ENCODE assay signal across 1 cellular context in genomic region chr15:75903331-75904240, GRCh38.
TF ChIP-seq lines count a peak whose summit lies in the region.

Gene FBXO22 (plus strand): TSS chr15:75903878. CDS start chr15:75903964, 86 bp downstream.

TF ChIP-seq in HepG2, 621 proteins besides CTCF, POLR2A, EP300 and RAD21 (continued from another document and continues in another):
- TF ChIP-seq THAP8 (CRISPR knock-in tag; IDR thresholded peaks at IDR 0.05; ENCODE audit: borderline replicate concordance) = no peak
- peak; percentile 32; the same call in 1 of the 2 replicates for TF ChIP-seq ZNF276 (CRISPR knock-in tag; IDR thresholded peaks at IDR 0.05; ENCODE audit: low read depth)
- TF ChIP-seq PLSCR1 (CRISPR knock-in tag; IDR thresholded peaks at IDR 0.05; ENCODE audit: borderline replicate concordance) = no peak
- TF ChIP-seq CENPX (CRISPR knock-in tag; IDR thresholded peaks at IDR 0.05) = no peak
- no peak for TF ChIP-seq ZNF253 (CRISPR knock-in tag; IDR thresholded peaks at IDR 0.05; ENCODE audit: borderline replicate concordance)
- 0 out of 2 replicates have a peak, but pooled peaks have one; percentile 70 for TF ChIP-seq ZBTB20 (CRISPR knock-in tag; IDR thresholded peaks at IDR 0.05; ENCODE audit: borderline replicate concordance, low read depth)
- peak; percentile 77 for TF ChIP-seq ATF3 (CRISPR knock-in tag; IDR thresholded peaks at IDR 0.05)
- no peak for TF ChIP-seq ZSCAN5A (CRISPR knock-in tag; IDR thresholded peaks at IDR 0.05; ENCODE audit: borderline replicate concordance)
- TF ChIP-seq KLF11 (CRISPR knock-in tag; IDR thresholded peaks at IDR 0.05) = no peak
- TF ChIP-seq TCF7 (IDR thresholded peaks at IDR 0.05; ENCODE audit: low read depth) = no peak
- no peak for TF ChIP-seq CHD4 (IDR thresholded peaks at IDR 0.05; ENCODE audit: borderline replicate concordance, low read length)
- peak; percentile 61; the same call in 1 of the 2 replicates for TF ChIP-seq SNAPC2 (CRISPR knock-in tag; IDR thresholded peaks at IDR 0.05)
- no peak for TF ChIP-seq MYNN (CRISPR knock-in tag; IDR thresholded peaks at IDR 0.05; ENCODE audit: low read depth)
- TF ChIP-seq FOXP1 (IDR thresholded peaks at IDR 0.05) = no peak
- no peak for TF ChIP-seq FOXP1 (CRISPR knock-in tag; IDR thresholded peaks at IDR 0.05)
- TF ChIP-seq TFDP1 (CRISPR knock-in tag; IDR thresholded peaks at IDR 0.05; ENCODE audit: borderline replicate concordance) = peak; percentile 58; the same call in 1 of the 2 replicates
- no peak for TF ChIP-seq SOX6 (IDR thresholded peaks at IDR 0.05)
- peak; percentile 65 for TF ChIP-seq SOX6 (CRISPR knock-in tag; IDR thresholded peaks at IDR 0.05)
- TF ChIP-seq HNRNPH1 (optimal IDR thresholded peaks at IDR 0.05; ENCODE audit: low read depth, low read length) = no peak
- TF ChIP-seq ZNF354B (CRISPR knock-in tag; IDR thresholded peaks at IDR 0.05) = peak; percentile 48; the same call in 1 of the 2 replicates
- TF ChIP-seq ZBTB49 (CRISPR knock-in tag; IDR thresholded peaks at IDR 0.05; ENCODE audit: borderline replicate concordance) = no peak
- TF ChIP-seq PPARG (CRISPR knock-in tag; conservative IDR thresholded peaks at IDR 0.05) = no peak
- TF ChIP-seq ZNF329 (CRISPR knock-in tag; IDR thresholded peaks at IDR 0.05; ENCODE audit: low read depth) = peak; percentile 38; the same call in 1 of the 2 replicates
- TF ChIP-seq ZSCAN25 (CRISPR knock-in tag; IDR thresholded peaks at IDR 0.05) = peak; percentile 61; the same call in 1 of the 2 replicates
- TF ChIP-seq ZNF691 (CRISPR knock-in tag; IDR thresholded peaks at IDR 0.05; ENCODE audit: borderline replicate concordance, low read depth) = peak; percentile 80
- no peak; the same call in 1 of the 2 replicates for TF ChIP-seq ZNF616 (CRISPR knock-in tag; IDR thresholded peaks at IDR 0.05; ENCODE audit: low read depth)
- TF ChIP-seq GABPA (IDR thresholded peaks at IDR 0.05; ENCODE audit: low read depth, low read length) = peak; percentile 92
- peak; percentile 96 for TF ChIP-seq GABPA (CRISPR knock-in tag; IDR thresholded peaks at IDR 0.05; ENCODE audit: low read depth)
- TF ChIP-seq FOXA3 (CRISPR knock-in tag; IDR thresholded peaks at IDR 0.05) = peak; percentile 73
- TF ChIP-seq GLMP (CRISPR knock-in tag; IDR thresholded peaks at IDR 0.05; ENCODE audit: borderline replicate concordance) = no peak
- no peak for TF ChIP-seq MLLT10 (CRISPR knock-in tag; IDR thresholded peaks at IDR 0.05)
- TF ChIP-seq SMAD9 (CRISPR knock-in tag; IDR thresholded peaks at IDR 0.05) = 0 out of 2 replicates have a peak, but pooled peaks have one; percentile 47
- TF ChIP-seq HNF4G (IDR thresholded peaks at IDR 0.05; ENCODE audit: borderline replicate concordance, low read depth, low read length) = no peak
- no peak for TF ChIP-seq HNF4G (CRISPR knock-in tag; IDR thresholded peaks at IDR 0.05; ENCODE audit: borderline replicate concordance, low read depth)
- no peak; the same call in 1 of the 2 replicates for TF ChIP-seq ZNF776 (CRISPR knock-in tag; IDR thresholded peaks at IDR 0.05)
- TF ChIP-seq NBN (conservative IDR thresholded peaks at IDR 0.05) = no peak
- TF ChIP-seq ZNF275 (CRISPR knock-in tag; IDR thresholded peaks at IDR 0.05; ENCODE audit: borderline replicate concordance) = peak; percentile 87
- peak; percentile 67 for TF ChIP-seq CREM (IDR thresholded peaks at IDR 0.05)
- 0 out of 2 replicates have a peak, but pooled peaks have one; percentile 19 for TF ChIP-seq CREM (CRISPR knock-in tag; IDR thresholded peaks at IDR 0.05)
- peak; percentile 23; the same call in 1 of the 2 replicates for TF ChIP-seq ZNF816 (CRISPR knock-in tag; IDR thresholded peaks at IDR 0.05; ENCODE audit: borderline replicate concordance)
- TF ChIP-seq ZNF879 (CRISPR knock-in tag; IDR thresholded peaks at IDR 0.05) = no peak
- peak; percentile 89 for TF ChIP-seq XRCC5 (optimal IDR thresholded peaks at IDR 0.05; ENCODE audit: low read length)
- TF ChIP-seq JDP2 (CRISPR knock-in tag; IDR thresholded peaks at IDR 0.05; ENCODE audit: borderline replicate concordance) = no peak
- TF ChIP-seq MXD4 (CRISPR knock-in tag; IDR thresholded peaks at IDR 0.05) = peak; percentile 77; the same call in 1 of the 2 replicates
- TF ChIP-seq ZNF225 (CRISPR knock-in tag; IDR thresholded peaks at IDR 0.05) = peak; percentile 35; the same call in 1 of the 2 replicates
- TF ChIP-seq SNAPC5 (CRISPR knock-in tag; IDR thresholded peaks at IDR 0.05; ENCODE audit: borderline replicate concordance) = peak; percentile 71; the same call in 1 of the 2 replicates
- peak; percentile 74 for TF ChIP-seq XBP1 (CRISPR knock-in tag; IDR thresholded peaks at IDR 0.05)
- TF ChIP-seq KAT8 (CRISPR knock-in tag; IDR thresholded peaks at IDR 0.05) = peak; percentile 94
- TF ChIP-seq ZNF282 (IDR thresholded peaks at IDR 0.05; ENCODE audit: partially characterized antibody) = no peak
- no peak for TF ChIP-seq ATF5 (CRISPR knock-in tag; IDR thresholded peaks at IDR 0.05; ENCODE audit: low read depth)
- peak; percentile 16; the same call in 1 of the 2 replicates for TF ChIP-seq SIX4 (CRISPR knock-in tag; IDR thresholded peaks at IDR 0.05)
- TF ChIP-seq POGK (CRISPR knock-in tag; conservative IDR thresholded peaks at IDR 0.05) = peak; percentile 56; the same call in 1 of the 2 replicates
- TF ChIP-seq NFIC (IDR thresholded peaks at IDR 0.05; ENCODE audit: low read length) = no peak; the same call in 1 of the 2 replicates
- TF ChIP-seq DNMT1 (CRISPR knock-in tag; IDR thresholded peaks at IDR 0.05) = peak; percentile 71; the same call in 1 of the 2 replicates
- TF ChIP-seq BRD4 (CRISPR knock-in tag; IDR thresholded peaks at IDR 0.05) = peak; percentile 48; the same call in 1 of the 2 replicates
